Comparison of ENCODE assay signal across 9 cellular contexts in the genomic region with DNA sequence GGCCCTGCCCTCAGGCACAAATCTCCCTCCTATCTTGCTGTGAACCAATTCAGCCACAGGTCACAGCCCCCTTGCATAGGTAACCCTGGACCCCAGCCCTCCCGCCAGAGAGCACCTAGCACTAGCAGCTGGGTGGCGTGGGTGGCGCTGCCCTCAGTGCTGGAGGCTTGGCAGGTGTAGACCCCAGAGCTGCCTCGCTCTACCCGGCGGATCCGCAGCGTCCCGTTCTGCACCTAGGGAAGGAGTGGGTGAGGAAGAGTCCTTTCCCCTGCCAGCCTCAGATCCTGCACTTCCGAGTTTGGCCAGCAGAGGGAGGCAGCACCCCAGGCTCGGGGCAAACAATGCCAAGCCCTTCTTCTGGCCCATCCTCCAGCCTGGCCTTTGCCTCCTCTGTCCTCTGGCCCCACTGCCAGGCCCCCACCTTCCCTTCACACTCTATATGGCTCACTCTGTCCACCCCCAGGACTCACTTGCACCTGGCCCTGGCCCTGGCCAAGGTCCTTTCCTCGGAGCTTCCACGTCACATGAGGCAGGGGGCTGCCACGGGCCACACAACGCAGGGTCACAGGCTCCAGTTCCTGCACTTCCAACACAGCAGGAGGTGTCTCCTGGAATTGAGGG. TPM values are rescaled to one million over a fixed set of nuclear protein-coding genes. Genes with fewer than 3 reads are reported as not detected.
A peak's percentile ranks its signal among the peaks of the same experiment; 100 is the strongest.
DNase-seq lines count a peak whose midpoint lies in the region; ATAC-seq, FAIRE-seq and TF ChIP-seq lines count a peak whose summit lies in the region.
"Had no signal": no experiment of that assay in that cellular context is flagged by ENCODE, and none has a peak within 500 bp of the region (broad histone marks: within the 10 kb centered on the region; RNA-seq: fewer than 3 reads in every experiment).

No MANE protein-coding gene starts in this region.

- ATAC-seq in stimulated activated memory B cell treated with anti-CD40 and anti-IgM and Interleukin-4, amounts not matched to agents 10 μg/mL and 1 μg/mL and 100 μg/mL, for 72 hours = peak; percentile 56
- no peak for ATAC-seq in GM21360 (IDR thresholded peaks at IDR 0.05; ENCODE audit: unreplicated experiment)

- peak; percentile 85 to 92 for DNase-seq in Caco-2
- peak; percentile 89 for DNase-seq in HEK293T (ENCODE audit: extremely low spot score)
- DNase-seq in NCI-H82 (lab: John Stamatoyannopoulos, UW) = peak; percentile 86
- DNase-seq in activated CD8-positive, alpha-beta memory T cell treated with anti-CD3 and anti-CD28 coated beads for 4 hours (ENCODE audit: low read depth in 2 of 2) = peak; percentile 53 to 68
- peak; percentile 47 for DNase-seq in endothelial cell of umbilical vein (ENCODE audit: low read depth, low spot score)
- peak; percentile 38 for DNase-seq in myocyte (ENCODE audit: low read depth)

- dilution Hi-C loops in endothelial cell of umbilical vein (cut with MboI; ENCODE audit: extremely low pct_ligation_motif_present, low sequenced_read_pairs) = no loop called here

- no peak overlapping the region for H3K4me2 ChIP-seq in endothelial cell of umbilical vein (ENCODE audit: insufficient read depth, low read length)

- H3K9me1 ChIP-seq in endothelial cell of umbilical vein (replicated peaks; ENCODE audit: control insufficient read depth, extremely low read depth, insufficient read depth, low read length) = no peaks in the 10 kb centered on the region

- no peak overlapping the region for H2AFZ ChIP-seq in endothelial cell of umbilical vein (ENCODE audit: low read depth, low read length)

- H3K27me3 Mint-ChIP-seq in Caco-2 (ENCODE audit: insufficient read depth, unreplicated experiment) = no peaks in the 10 kb centered on the region
- H3K27me3 Mint-ChIP-seq in stimulated activated memory B cell treated with anti-CD40 and anti-IgM and Interleukin-4, amounts not matched to agents 10 μg/mL and 1 μg/mL and 100 μg/mL, for 72 hours = no peaks in the 10 kb centered on the region

- H3K79me2 ChIP-seq in endothelial cell of umbilical vein (ENCODE audit: control insufficient read depth, insufficient read depth, low read length) = no peaks in the 10 kb centered on the region

- no TSS peak for BruUV-seq in Caco-2 (replicated peaks; lab: Mats Ljungman, UMichigan)
- BruUV-seq in endothelial cell of umbilical vein (replicated peaks; lab: Mats Ljungman, UMichigan) = no TSS peak

- H3K9me3 Mint-ChIP-seq in Caco-2 (ENCODE audit: unreplicated experiment) = no peaks in the 10 kb centered on the region
- no peaks in the 10 kb centered on the region for H3K9me3 Mint-ChIP-seq in stimulated activated memory B cell treated with anti-CD40 and anti-IgM and Interleukin-4, amounts not matched to agents 10 μg/mL and 1 μg/mL and 100 μg/mL, for 72 hours

- no peak for TF ChIP-seq POLR2A in endothelial cell of umbilical vein (IDR thresholded peaks at IDR 0.05; ENCODE audit: low read depth, low read length)

- H3K9me3 ChIP-seq in Caco-2 (no peaks in the 10 kb centered on the region), endothelial cell of umbilical vein (replicated peaks; ENCODE audit: control insufficient read depth, insufficient read depth, low read length) (no peaks in the 10 kb centered on the region)

- H3K36me3 ChIP-seq in Caco-2 (ENCODE audit: control insufficient read depth, insufficient read depth, low read length) (peaks cover 6% of the 10 kb centered on the region), endothelial cell of umbilical vein (ENCODE audit: control insufficient read depth in 2 of 2, extremely low read depth in 1 of 2, insufficient read depth in 2 of 2, low read length in 2 of 2) (no peaks in the 10 kb centered on the region)

- peaks cover 54% of the 10 kb centered on the region for H3K4me1 Mint-ChIP-seq in Caco-2 (ENCODE audit: low read depth, unreplicated experiment)
- peaks cover 69% of the 10 kb centered on the region for H3K4me1 Mint-ChIP-seq in stimulated activated memory B cell treated with anti-CD40 and anti-IgM and Interleukin-4, amounts not matched to agents 10 μg/mL and 1 μg/mL and 100 μg/mL, for 72 hours

- no peak overlapping the region for H3K4me3 ChIP-seq in Caco-2 (ENCODE audit: low read depth, low read length)
- no peak overlapping the region for H3K4me3 ChIP-seq in endothelial cell of umbilical vein (replicated peaks in 1 of 3; ENCODE audit: insufficient read depth in 1 of 3, low read depth in 1 of 3, low read length in 3 of 3)

- TF ChIP-seq CTCF in Caco-2 (IDR thresholded peaks at IDR 0.05; ENCODE audit: insufficient read depth in 1 of 2, low read depth in 1 of 2, low read length in 1 of 2, severe bottlenecking in 1 of 2, unreplicated experiment in 1 of 2) (peak; percentile 96 to 99), endothelial cell of umbilical vein (IDR thresholded peaks at IDR 0.05; ENCODE audit: extremely low read depth in 1 of 2, insufficient read depth in 1 of 2, low read depth in 1 of 2, low read length in 2 of 2) (peak; percentile 86 to 98)

- H3K27me3 ChIP-seq in Caco-2 (replicated peaks; ENCODE audit: control insufficient read depth, insufficient read depth, low read length) = no peaks in the 10 kb centered on the region
- H3K27me3 ChIP-seq in endothelial cell of umbilical vein (ENCODE audit: control insufficient read depth in 2 of 2, insufficient read depth in 2 of 2, low read length in 2 of 2) = peaks cover 0 to 14% of the 10 kb centered on the region in 2 experiments

- H3K4me1 ChIP-seq in Caco-2 (peaks cover 65% of the 10 kb centered on the region), endothelial cell of umbilical vein (ENCODE audit: control insufficient read depth, extremely low read depth, insufficient read depth, low read length) (no peaks in the 10 kb centered on the region)

- H3K9ac ChIP-seq in endothelial cell of umbilical vein (replicated peaks; ENCODE audit: extremely low read depth, insufficient read depth, low read length) = no peak overlapping the region

- H4K20me1 ChIP-seq in endothelial cell of umbilical vein (replicated peaks; ENCODE audit: control insufficient read depth, extremely low read depth, insufficient read depth, low read length) = no peaks in the 10 kb centered on the region

- no peak overlapping the region for H3K27ac ChIP-seq in endothelial cell of umbilical vein (ENCODE audit: insufficient read depth, low read depth, low read length)

- no peak overlapping the region for H3K27ac Mint-ChIP-seq in Caco-2 (ENCODE audit: unreplicated experiment)
- H3K27ac Mint-ChIP-seq in stimulated activated memory B cell treated with anti-CD40 and anti-IgM and Interleukin-4, amounts not matched to agents 10 μg/mL and 1 μg/mL and 100 μg/mL, for 72 hours = no peak overlapping the region

- POLR2A ChIA-PET in Caco-2 (lab: Charles Lee) (interaction anchor here (0.5 kb wide), 1 partner anchor 68 kb away, joined by 3 read pairs; no protein-coding TSS in a partner anchor), HEK293T (lab: Yijun Ruan, JAX) (no interaction called here), endothelial cell of umbilical vein (lab: Charles Lee) (no interaction called here)

- peak; percentile 85 for FAIRE-seq in endothelial cell of umbilical vein (lab: Jason Lieb, UNC)

- peaks cover 15% of the 10 kb centered on the region for H3K36me3 Mint-ChIP-seq in Caco-2 (ENCODE audit: insufficient read depth, unreplicated experiment)
- H3K36me3 Mint-ChIP-seq in stimulated activated memory B cell treated with anti-CD40 and anti-IgM and Interleukin-4, amounts not matched to agents 10 μg/mL and 1 μg/mL and 100 μg/mL, for 72 hours = no peaks in the 10 kb centered on the region

- intact Hi-C loops in Caco-2 (cut with micrococcal nuclease; ENCODE audit: unreplicated experiment) = loop anchor here (1.0 to 10.0 kb wide), 5 partner anchors 9 to 156 kb away; a partner anchor contains a TSS
- intact Hi-C loops in endothelial cell of umbilical vein (cut with micrococcal nuclease) = loop anchor here (1.0 to 5.0 kb wide), 5 partner anchors 70 to 161 kb away; a partner anchor contains a TSS

- no peak overlapping the region for H3K4me3 Mint-ChIP-seq in Caco-2 (ENCODE audit: unreplicated experiment)
- no peak overlapping the region for H3K4me3 Mint-ChIP-seq in stimulated activated memory B cell treated with anti-CD40 and anti-IgM and Interleukin-4, amounts not matched to agents 10 μg/mL and 1 μg/mL and 100 μg/mL, for 72 hours

- CTCF ChIA-PET in Caco-2 (lab: Charles Lee) = interaction anchor here (1.6 to 10.1 kb wide), 2 partner anchors 9 to 69 kb away, joined by 3 to 129 read pairs; a partner anchor contains a TSS
- CTCF ChIA-PET in HEK293T (lab: Yijun Ruan, JAX) = interaction anchor here (1.1 to 9.6 kb wide), 2 partner anchors 70 to 83 kb away, joined by 3 to 60 read pairs; no protein-coding TSS in a partner anchor
- CTCF ChIA-PET in endothelial cell of umbilical vein (lab: Charles Lee) = interaction anchor here (1.7 to 13.3 kb wide), 2 partner anchors 10 to 69 kb away, joined by 6 to 169 read pairs; a partner anchor contains a TSS

RNA-seq across cellular contexts. Expression of a gene that starts 9.0 kb away (rescaled TPM):
- 19.6 and 21.2 TPM in 2 replicates for total RNA-seq in Caco-2 (2022)
- total RNA-seq in endothelial cell of umbilical vein = 0.15 and 0.16 TPM in 2 replicates
- polyA plus RNA-seq in endothelial cell of umbilical vein = 0.10 and 0.15 TPM in 2 replicates
- polyA plus RNA-seq in endothelial cell of umbilical vein (2011; cell fraction: cytosol; rRNA removed) = 0.06 and 0.11 TPM in 2 replicates
- 0.32 and 0.33 TPM in 2 replicates for polyA plus RNA-seq in endothelial cell of umbilical vein (2011; cell fraction: nucleus; rRNA removed)
- 0.05 and 0.15 TPM in 2 replicates for polyA plus RNA-seq in endothelial cell of umbilical vein (2012)
- polyA minus RNA-seq in endothelial cell of umbilical vein = 0.17 TPM in 1 of 2 replicates, not detected in the other
- polyA minus RNA-seq in endothelial cell of umbilical vein (2011; cell fraction: cytosol; rRNA and poly(A)+ RNA removed) = not detected
- 0.10 and 0.19 TPM in 2 replicates for polyA minus RNA-seq in endothelial cell of umbilical vein (2011; cell fraction: nucleus; rRNA and poly(A)+ RNA removed)
- 0.16 TPM in 1 of 2 replicates, not detected in the other for total RNA-seq in myocyte
- not detected for polyA plus RNA-seq in myocyte (2012)
- total RNA-seq: RPMI7951 had no signal

RNA-seq across cellular contexts. Expression of a gene that starts 11.1 kb away (rescaled TPM):
- total RNA-seq in Caco-2 (2022) (518 and 531 TPM in 2 replicates), endothelial cell of umbilical vein (646 and 750 TPM in 2 replicates), myocyte (65.1 and 75.5 TPM in 2 replicates)
- 1,279 and 1,305 TPM in 2 replicates for polyA plus RNA-seq in endothelial cell of umbilical vein
- 932 and 979 TPM in 2 replicates for polyA plus RNA-seq in endothelial cell of umbilical vein (2011; cell fraction: cytosol; rRNA removed)
- 499 and 553 TPM in 2 replicates for polyA plus RNA-seq in endothelial cell of umbilical vein (2011; cell fraction: nucleus; rRNA removed)
- polyA plus RNA-seq in endothelial cell of umbilical vein (2012) = 872 and 924 TPM in 2 replicates
- 382 and 436 TPM in 2 replicates for polyA minus RNA-seq in endothelial cell of umbilical vein
- polyA minus RNA-seq in endothelial cell of umbilical vein (2011; cell fraction: cytosol; rRNA and poly(A)+ RNA removed) = 143 TPM
- 115 and 117 TPM in 2 replicates for polyA minus RNA-seq in endothelial cell of umbilical vein (2011; cell fraction: nucleus; rRNA and poly(A)+ RNA removed)
- 325 TPM for polyA plus RNA-seq in myocyte (2012)

RNA-seq across cellular contexts. Expression of a gene that starts 17.6 kb away (rescaled TPM):
- total RNA-seq in Caco-2 (2022) (0.36 TPM in 1 of 2 replicates, not detected in the other), endothelial cell of umbilical vein (not detected in 2 replicates), myocyte (not detected in 2 replicates)
- polyA plus RNA-seq in endothelial cell of umbilical vein = not detected in 2 replicates
- polyA plus RNA-seq in endothelial cell of umbilical vein (2011; cell fraction: cytosol; rRNA removed) = not detected in 2 replicates
- polyA plus RNA-seq in endothelial cell of umbilical vein (2011; cell fraction: nucleus; rRNA removed) = not detected in 2 replicates
- not detected in 2 replicates for polyA plus RNA-seq in endothelial cell of umbilical vein (2012)
- not detected in 2 replicates for polyA minus RNA-seq in endothelial cell of umbilical vein
- not detected for polyA minus RNA-seq in endothelial cell of umbilical vein (2011; cell fraction: cytosol; rRNA and poly(A)+ RNA removed)
- not detected in 2 replicates for polyA minus RNA-seq in endothelial cell of umbilical vein (2011; cell fraction: nucleus; rRNA and poly(A)+ RNA removed)
- polyA plus RNA-seq in myocyte (2012) = not detected

RNA-seq across cellular contexts. Expression of a gene that starts 36.4 kb away (rescaled TPM):
- total RNA-seq in Caco-2 (2022) (1.1 and 1.5 TPM in 2 replicates), endothelial cell of umbilical vein (2.1 and 2.5 TPM in 2 replicates), myocyte (not detected in 2 replicates)
- polyA plus RNA-seq in endothelial cell of umbilical vein = 0.13 and 0.25 TPM in 2 replicates
- polyA plus RNA-seq in endothelial cell of umbilical vein (2011; cell fraction: cytosol; rRNA removed) = 0.69 and 0.97 TPM in 2 replicates
- polyA plus RNA-seq in endothelial cell of umbilical vein (2011; cell fraction: nucleus; rRNA removed) = 2.2 and 2.7 TPM in 2 replicates
- 0.71 and 1.0 TPM in 2 replicates for polyA plus RNA-seq in endothelial cell of umbilical vein (2012)
- 0.79 TPM in 1 of 2 replicates, not detected in the other for polyA minus RNA-seq in endothelial cell of umbilical vein
- polyA minus RNA-seq in endothelial cell of umbilical vein (2011; cell fraction: cytosol; rRNA and poly(A)+ RNA removed) = not detected
- polyA minus RNA-seq in endothelial cell of umbilical vein (2011; cell fraction: nucleus; rRNA and poly(A)+ RNA removed) = 0.91 and 2.2 TPM in 2 replicates
- 0.47 TPM for polyA plus RNA-seq in myocyte (2012)

Comparison
In these comparisons a context has a peak if more than half of its experiments do, and no peak if none do; other contexts are left out.
1. DNase-seq: peak in every context shown above with its lines; median percentile 89 in HEK293T; 88 in Caco-2; 86 in NCI-H82; 60 in activated CD8-positive, alpha-beta memory T cell treated with anti-CD3 and anti-CD28 coated beads for 4 hours; 47 in endothelial cell of umbilical vein; 38 in myocyte.
2. RNA of a gene that starts 9.0 kb away (total RNA-seq): 19.6 to 21.2 TPM in Caco-2; 0.16 TPM in myocyte and 0.15 to 0.16 TPM in endothelial cell of umbilical vein; every median in the first group is over 10 times any median in the second.